10 cellular contexts compared by ENCODE assay signal in genomic region chr9:130824616-130825015, GRCh38. TPM values are rescaled to one million over a fixed set of nuclear protein-coding genes. Genes with fewer than 3 reads are reported as not detected.
DNase-seq lines count a peak whose midpoint lies in the region; ATAC-seq, FAIRE-seq and TF ChIP-seq lines count a peak whose summit lies in the region.
"Had no signal": no experiment of that assay in that cellular context is flagged by ENCODE, and none has a peak within 500 bp of the region (broad histone marks: within the 10 kb centered on the region; RNA-seq: fewer than 3 reads in every experiment).

No MANE protein-coding gene starts in this region.

- H3K4me1 Mint-ChIP-seq in effector memory CD8-positive, alpha-beta T cell (ENCODE audit: low read depth in 2 of 2) = peaks cover 2 to 4% of the 10 kb centered on the region in 2 donors
- no peaks in the 10 kb centered on the region for H3K4me1 Mint-ChIP-seq in activated CD4-positive, alpha-beta T cell treated with anti-CD3 and anti-CD28 coated beads, Interleukin-2, amount 10 ng/mL, durations not matched to agents 7 days and 5 days
- H3K4me1 Mint-ChIP-seq: stimulated activated naive CD8-positive, alpha-beta T cell treated with anti-CD3 and anti-CD28 coated beads, Interleukin-15, amount 100 ng/mL, for 72 hours had no signal

- CTCF ChIA-PET in activated CD4-positive, alpha-beta T cell treated with anti-CD3 and anti-CD28 coated beads, Interleukin-2, amount 10 ng/mL, durations not matched to agents 7 days and 5 days (lab: Charles Lee) = interaction anchor here (1.3 kb wide), 1 partner anchor 12 kb away, joined by 3 read pairs; no protein-coding TSS in a partner anchor

- TF ChIP-seq CTCF in bronchial epithelial cell (IDR thresholded peaks at IDR 0.05; ENCODE audit: insufficient read depth, low read length, severe bottlenecking) = no peak

- peak overlapping the region; percentile 88 for H3K27ac ChIP-seq in HUES64 (ENCODE audit: low read depth, low read length)

- no peaks in the 10 kb centered on the region for H3K36me3 ChIP-seq in HUES64 (ENCODE audit: insufficient read depth, low read length)
- H3K36me3 ChIP-seq in bronchial epithelial cell (ENCODE audit: control insufficient read depth, insufficient read depth, low read length) = no peaks in the 10 kb centered on the region

- peak overlapping the region in 1 of 2 donors; percentile 5 for H3K27ac Mint-ChIP-seq in effector memory CD8-positive, alpha-beta T cell
- H3K27ac Mint-ChIP-seq in activated CD4-positive, alpha-beta T cell treated with anti-CD3 and anti-CD28 coated beads, Interleukin-2, amount 10 ng/mL, durations not matched to agents 7 days and 5 days = no peak overlapping the region

- no peaks in the 10 kb centered on the region for H3K9me3 Mint-ChIP-seq in effector memory CD8-positive, alpha-beta T cell
- H3K9me3 Mint-ChIP-seq in activated CD4-positive, alpha-beta T cell treated with anti-CD3 and anti-CD28 coated beads, Interleukin-2, amount 10 ng/mL, durations not matched to agents 7 days and 5 days = peaks cover 5% of the 10 kb centered on the region

- peaks cover 34% of the 10 kb centered on the region for H3K4me1 ChIP-seq in HUES64 (ENCODE audit: insufficient read depth, low read length)

- H3K4me3 Mint-ChIP-seq in effector memory CD8-positive, alpha-beta T cell = no peak overlapping the region
- no peak overlapping the region for H3K4me3 Mint-ChIP-seq in activated CD4-positive, alpha-beta T cell treated with anti-CD3 and anti-CD28 coated beads, Interleukin-2, amount 10 ng/mL, durations not matched to agents 7 days and 5 days
- H3K4me3 Mint-ChIP-seq: stimulated activated naive CD8-positive, alpha-beta T cell treated with anti-CD3 and anti-CD28 coated beads, Interleukin-15, amount 100 ng/mL, for 72 hours had no signal

- peak; percentile 23 for ATAC-seq in left lobe of liver
- ATAC-seq in effector memory CD8-positive, alpha-beta T cell (replicated peaks) = no peak
- ATAC-seq: stimulated activated naive CD8-positive, alpha-beta T cell treated with anti-CD3 and anti-CD28 coated beads, Interleukin-15, amount 100 ng/mL, for 72 hours had no signal

- POLR2A ChIA-PET in activated CD4-positive, alpha-beta T cell treated with anti-CD3 and anti-CD28 coated beads, Interleukin-2, amount 10 ng/mL, durations not matched to agents 7 days and 5 days (lab: Charles Lee) = no interaction called here

- FAIRE-seq in bronchial epithelial cell (lab: Jason Lieb, UNC) = no peak

- H3K9ac ChIP-seq in HUES64 (ENCODE audit: low read depth, low read length) = peak overlapping the region; percentile 28

- H3K4me3 ChIP-seq in HUES64 (ENCODE audit: low read length) (peak overlapping the region; percentile 17), bronchial epithelial cell (ENCODE audit: low read depth, low read length) (no peak overlapping the region)

- H3K36me3 Mint-ChIP-seq in effector memory CD8-positive, alpha-beta T cell (ENCODE audit: insufficient read depth) = peaks cover 3% of the 10 kb centered on the region
- peaks cover 5% of the 10 kb centered on the region for H3K36me3 Mint-ChIP-seq in activated CD4-positive, alpha-beta T cell treated with anti-CD3 and anti-CD28 coated beads, Interleukin-2, amount 10 ng/mL, durations not matched to agents 7 days and 5 days (ENCODE audit: low read depth)

- 32% methylated on average over 4 of the region's 4 CpGs for WGBS in HUES64

- no peaks in the 10 kb centered on the region; the same call in 1 of the 2 replicates for H3K9me3 ChIP-seq in HUES64 (ENCODE audit: insufficient read depth, low read depth, low read length)

- DNase-seq in bronchial epithelial cell (ENCODE audit: low read depth) = peak; percentile 9
- DNase-seq in left lobe of liver (ENCODE audit: low spot score) = no peak
- peak; percentile 31 for DNase-seq in superior temporal gyrus (ENCODE audit: extremely low spot score)
- DNase-seq in effector memory CD8-positive, alpha-beta T cell = no peak
- no peak for DNase-seq in NCI-H2196 (lab: John Stamatoyannopoulos, UW; ENCODE audit: unreplicated experiment)
- no peak for DNase-seq in activated CD4-positive, alpha-beta T cell treated with anti-CD3 and anti-CD28 coated beads, Interleukin-2, amount 10 ng/mL, durations not matched to agents 7 days and 5 days
- DNase-seq in SHP77 treated with DMSO at 0.1 percent for 48 hours (lab: John Stamatoyannopoulos, UW) = no peak
- DNase-seq: NCI-H1092; stimulated activated naive CD8-positive, alpha-beta T cell treated with anti-CD3 and anti-CD28 coated beads, Interleukin-15, amount 100 ng/mL, for 72 hours had no signal

- H3K27me3 Mint-ChIP-seq in effector memory CD8-positive, alpha-beta T cell = no peaks in the 10 kb centered on the region
- no peaks in the 10 kb centered on the region for H3K27me3 Mint-ChIP-seq in activated CD4-positive, alpha-beta T cell treated with anti-CD3 and anti-CD28 coated beads, Interleukin-2, amount 10 ng/mL, durations not matched to agents 7 days and 5 days
- H3K27me3 Mint-ChIP-seq: stimulated activated naive CD8-positive, alpha-beta T cell treated with anti-CD3 and anti-CD28 coated beads, Interleukin-15, amount 100 ng/mL, for 72 hours had no signal

- H3K27me3 ChIP-seq in HUES64 (ENCODE audit: insufficient read depth, low read length) = no peaks in the 10 kb centered on the region
- no peaks in the 10 kb centered on the region for H3K27me3 ChIP-seq in bronchial epithelial cell (ENCODE audit: control insufficient read depth, insufficient read depth, low read length)

RNA-seq across cellular contexts. Expression of gene ABL1, which starts 10.4 kb away (rescaled TPM):
- 52.1 TPM for polyA plus RNA-seq in HUES64 (2013, experiment 1 of 2)
- polyA plus RNA-seq in HUES64 (2013, experiment 2 of 2) = 48.5 TPM
- total RNA-seq in bronchial epithelial cell (17.6 and 20.1 TPM in 2 replicates), left lobe of liver (27.1 TPM)
- total RNA-seq in activated CD4-positive, alpha-beta T cell treated with anti-CD3 and anti-CD28 coated beads, Interleukin-2, amount 10 ng/mL, durations not matched to agents 7 days and 5 days = 10 to 100 TPM; 33.5 to 37.3 TPM

Comparison
In these comparisons a context has a peak if more than half of its experiments do, and no peak if none do; other contexts are left out.
1. DNase-seq: peak in bronchial epithelial cell (single experiment) and superior temporal gyrus (single experiment); none in left lobe of liver (single experiment), effector memory CD8-positive, alpha-beta T cell (0 of 3), NCI-H2196 (single experiment), activated CD4-positive, alpha-beta T cell treated with anti-CD3 and anti-CD28 coated beads, Interleukin-2, amount 10 ng/mL, durations not matched to agents 7 days and 5 days (single experiment) and SHP77 treated with DMSO at 0.1 percent for 48 hours (single experiment).